In the genomic region with DNA sequence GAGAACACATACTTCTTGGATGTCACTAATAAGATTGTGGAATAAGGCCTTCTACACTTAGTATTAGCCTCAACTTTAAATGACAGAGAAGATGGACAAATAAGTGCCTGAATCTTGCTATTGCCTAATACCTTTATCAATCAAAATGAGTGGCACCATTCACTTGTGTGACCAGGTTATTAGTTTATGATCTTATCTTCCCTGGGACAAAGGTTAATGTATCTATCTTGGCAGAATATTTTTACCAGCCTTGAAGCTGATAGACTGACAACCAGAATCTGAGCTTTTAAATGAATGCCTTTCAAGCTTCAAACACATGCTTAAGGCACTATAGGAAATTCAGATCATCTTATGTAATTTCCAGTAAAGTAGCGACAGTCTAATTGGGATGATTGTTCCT, we compare ENCODE assay signal across 26 cellular contexts.
"Had no signal": no experiment of that assay in that cellular context is flagged by ENCODE, and none has a peak within 500 bp of the region (broad histone marks: within the 10 kb centered on the region; RNA-seq: fewer than 3 reads in every experiment).

No MANE protein-coding gene starts in this region.

- H3K36me3 ChIP-seq: colonic mucosa, esophagus muscularis mucosa, esophagus squamous epithelium, gastrocnemius medialis, gastroesophageal sphincter, heart right ventricle had no signal

- H3K9me3 ChIP-seq: colonic mucosa, esophagus muscularis mucosa, esophagus squamous epithelium, gastrocnemius medialis, gastroesophageal sphincter, heart left ventricle, heart right ventricle had no signal

- FAIRE-seq: colon, endometrium, endothelial cell of umbilical vein had no signal

- H3K27me3 ChIP-seq: colonic mucosa, dorsolateral prefrontal cortex, esophagus muscularis mucosa, esophagus squamous epithelium, foreskin keratinocyte, gastrocnemius medialis, gastroesophageal sphincter, heart left ventricle, heart right ventricle had no signal

- H3K4me1 ChIP-seq: colonic mucosa, esophagus muscularis mucosa, esophagus squamous epithelium, gastrocnemius medialis, gastroesophageal sphincter, heart left ventricle, heart right ventricle had no signal

- H3K4me3 ChIP-seq: colonic mucosa, coronary artery, dorsolateral prefrontal cortex, esophagus muscularis mucosa, esophagus squamous epithelium, gastrocnemius medialis, gastroesophageal sphincter, heart left ventricle, heart right ventricle had no signal

- DNase-seq: colonic mucosa; cortex of kidney; dermis blood vessel endothelial cell; dorsolateral prefrontal cortex; effector CD4-positive, alpha-beta T cell; effector CD8-positive, alpha-beta T cell; effector memory CD4-positive, alpha-beta T cell; effector memory CD8-positive, alpha-beta T cell; endodermal cell; erythroblast; esophagus squamous epithelium; foreskin fibroblast; foreskin keratinocyte; foreskin melanocyte; gastrocnemius medialis; glutamatergic neuron; head of caudate nucleus; heart left ventricle; heart right ventricle had no signal

- H3K27ac ChIP-seq: colonic mucosa, coronary artery, dorsolateral prefrontal cortex, epithelial cell of prostate, esophagus muscularis mucosa, esophagus squamous epithelium, foreskin keratinocyte, gastrocnemius medialis, gastroesophageal sphincter, heart left ventricle, heart right ventricle had no signal
